ENCODE assay signal across 1 cellular context in the genomic region with DNA sequence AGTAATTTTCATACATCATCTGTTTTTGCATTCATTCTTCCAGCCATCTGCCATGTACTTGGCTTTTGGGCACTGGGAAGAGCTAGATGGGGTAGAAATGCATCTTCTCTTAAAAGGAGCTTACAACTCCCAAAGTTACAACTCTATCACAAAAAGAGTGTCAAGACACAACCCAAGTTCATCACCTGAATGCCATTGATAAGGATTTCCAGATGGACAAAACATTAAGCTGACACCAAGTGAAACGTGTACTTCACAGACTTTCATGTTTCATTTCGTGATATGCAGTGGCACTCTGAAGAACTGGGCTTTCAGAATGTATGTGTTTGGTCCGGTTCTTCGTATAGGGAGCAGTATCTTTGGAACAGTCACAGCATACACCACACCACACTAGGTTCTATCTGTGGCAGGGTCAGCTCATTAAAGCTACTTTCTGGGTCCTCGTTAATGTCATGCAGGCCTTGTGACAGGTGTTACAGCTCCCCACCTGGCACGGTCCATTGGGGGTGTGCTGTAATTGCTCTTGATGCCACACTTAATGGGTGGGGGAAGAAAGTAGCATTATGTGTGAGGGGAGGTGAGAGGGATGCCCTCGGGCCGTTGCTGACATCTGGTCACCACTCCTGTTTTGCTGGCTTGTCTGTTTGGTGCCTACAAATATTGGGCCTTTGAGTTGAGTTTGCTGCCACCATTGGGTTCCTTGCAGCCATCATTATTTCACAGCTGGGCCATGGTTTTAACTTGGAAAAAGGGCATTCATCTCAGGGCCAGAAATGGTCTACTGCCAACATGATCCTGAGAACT.
TF ChIP-seq lines count a peak whose summit lies in the region.

No MANE protein-coding gene starts in this region.

TF ChIP-seq in H1, 55 proteins besides CTCF, POLR2A, EP300 and RAD21:
- TF ChIP-seq CEBPB (IDR thresholded peaks at IDR 0.05; ENCODE audit: low read depth, low read length): no peak
TF ChIP-seq in H1: peak in this region for 0.
